Comparison of ENCODE assay signal across 16 cellular contexts in genomic region chr11:118443590-118444218, GRCh38. TPM values are rescaled to one million over a fixed set of nuclear protein-coding genes. Genes with fewer than 3 reads are reported as not detected.
A peak's percentile ranks its signal among the peaks of the same experiment; 100 is the strongest.
DNase-seq lines count a peak whose midpoint lies in the region; ATAC-seq, FAIRE-seq and TF ChIP-seq lines count a peak whose summit lies in the region.
"Had no signal": no experiment of that assay in that cellular context is flagged by ENCODE, and none has a peak within 500 bp of the region (broad histone marks: within the 10 kb centered on the region; RNA-seq: fewer than 3 reads in every experiment).

No MANE protein-coding gene starts in this region.

- peaks cover 77% of the 10 kb centered on the region for H3K4me1 ChIP-seq in CD8-positive, alpha-beta T cell (ENCODE audit: insufficient read depth, low read length)
- H3K4me1 ChIP-seq in effector memory CD4-positive, alpha-beta T cell (ENCODE audit: control insufficient read depth, insufficient read depth, low read length, poor library complexity, severe bottlenecking), result peaks cover 37% of the 10 kb centered on the region
- H3K4me1 ChIP-seq in body of pancreas, result peaks cover 56% of the 10 kb centered on the region

- no peak overlapping the region for H3K27ac ChIP-seq in CD8-positive, alpha-beta T cell (ENCODE audit: low read depth, low read length)
- H3K27ac ChIP-seq in effector memory CD4-positive, alpha-beta T cell (ENCODE audit: insufficient read depth, low read length, poor library complexity, severe bottlenecking), result peak overlapping the region; percentile 7
- H3K27ac ChIP-seq in body of pancreas, result no peak overlapping the region
- H3K27ac ChIP-seq: BLaER1 treated with 17β-estradiol and CSF1 and Interleukin-3, amounts not matched to agents 10 nM and 100 nM had no signal

- DNase-seq in CD8-positive, alpha-beta T cell, result no peak
- no peak for DNase-seq in effector memory CD4-positive, alpha-beta T cell
- DNase-seq in Kasumi-1 (lab: John Stamatoyannopoulos, UW) (no peak), COR-L47 (lab: John Stamatoyannopoulos, UW) (no peak), H54 (ENCODE audit: insufficient read length, low spot score) (no peak), body of pancreas (no peak)
- DNase-seq: H9; islet precursor cell; NCI-H1417 treated with DMSO at 0.1 percent for 48 hours; NCI-H69; stimulated activated naive CD4-positive, alpha-beta T cell had no signal

- peak overlapping the region; percentile 27 for H3K4me3 Mint-ChIP-seq in CD8-positive, alpha-beta T cell
- H3K4me3 Mint-ChIP-seq: H9 had no signal

- POLR2A ChIA-PET in CD8-positive, alpha-beta T cell (lab: Charles Lee), result interaction anchor here (1.5 kb wide), 1 partner anchor 8 kb away, joined by 11 read pairs; the partner anchor contains the start of gene KMT2A

- H3K27me3 Mint-ChIP-seq in CD8-positive, alpha-beta T cell (ENCODE audit: low read depth), result no peaks in the 10 kb centered on the region

- H3K27me3 ChIP-seq in CD8-positive, alpha-beta T cell (ENCODE audit: insufficient read depth, low read length), result no peaks in the 10 kb centered on the region
- no peaks in the 10 kb centered on the region for H3K27me3 ChIP-seq in effector memory CD4-positive, alpha-beta T cell (replicated peaks; ENCODE audit: control insufficient read depth, insufficient read depth, low read length, poor library complexity, severe bottlenecking)
- H3K27me3 ChIP-seq in body of pancreas, result no peaks in the 10 kb centered on the region
- H3K27me3 ChIP-seq: BLaER1 treated with 17β-estradiol and CSF1 and Interleukin-3, amounts not matched to agents 10 nM and 100 nM had no signal

- no peaks in the 10 kb centered on the region for H3K36me3 ChIP-seq in CD8-positive, alpha-beta T cell (ENCODE audit: insufficient read depth, low read length)
- H3K36me3 ChIP-seq in effector memory CD4-positive, alpha-beta T cell (ENCODE audit: control insufficient read depth, insufficient read depth, low read length), result peaks cover 6% of the 10 kb centered on the region
- no peaks in the 10 kb centered on the region for H3K36me3 ChIP-seq in body of pancreas (replicated peaks in 1 of 2; ENCODE audit: insufficient read depth in 1 of 2, low read depth in 2 of 2)

- ATAC-seq in CD8-positive, alpha-beta T cell, result no peak
- ATAC-seq in GM18870 (IDR thresholded peaks at IDR 0.05; ENCODE audit: unreplicated experiment), result peak; percentile 46
- peak; percentile 56 for ATAC-seq in HG03432 (IDR thresholded peaks at IDR 0.05; ENCODE audit: unreplicated experiment)
- ATAC-seq in body of pancreas, result no peak

- TF ChIP-seq POLR2A in H54 (IDR thresholded peaks at IDR 0.05; ENCODE audit: low read depth, low read length) (no peak), body of pancreas (IDR thresholded peaks at IDR 0.05) (no peak)

- CTCF ChIA-PET in CD8-positive, alpha-beta T cell (lab: Charles Lee), result interaction anchor here (0.9 to 1.3 kb wide), 3 partner anchors 8 to 153 kb away, joined by 3 to 7 read pairs (median 3); no protein-coding TSS in a partner anchor

- no peak for FAIRE-seq in H54 (lab: Jason Lieb, UNC)
- FAIRE-seq: bronchial epithelial cell, G401.6 had no signal

- intact Hi-C loops in CD8-positive, alpha-beta T cell (cut with DNase I, micrococcal nuclease), result no loop called here
- intact Hi-C loops in body of pancreas (cut with DNase I), result no loop called here

- peaks cover 65% of the 10 kb centered on the region for H3K36me3 Mint-ChIP-seq in CD8-positive, alpha-beta T cell

- H3K9me3 Mint-ChIP-seq in CD8-positive, alpha-beta T cell, result no peaks in the 10 kb centered on the region
- H3K9me3 Mint-ChIP-seq: H9 had no signal

- H3K4me3 ChIP-seq in CD8-positive, alpha-beta T cell (ENCODE audit: low read depth, low read length), result no peak overlapping the region
- no peak overlapping the region for H3K4me3 ChIP-seq in effector memory CD4-positive, alpha-beta T cell (ENCODE audit: insufficient read depth, low read depth, low read length, poor library complexity, severe bottlenecking)
- no peak overlapping the region for H3K4me3 ChIP-seq in body of pancreas
- H3K4me3 ChIP-seq: BLaER1 treated with 17β-estradiol and CSF1 and Interleukin-3, amounts not matched to agents 10 nM and 100 nM had no signal

- H3K4me1 Mint-ChIP-seq in CD8-positive, alpha-beta T cell (ENCODE audit: low read depth), result peaks cover 97% of the 10 kb centered on the region

- 65 to 76% methylated on average over 2 of the region's 2 CpGs for WGBS in body of pancreas, 2 donors

- no peaks in the 10 kb centered on the region for H3K9me3 ChIP-seq in CD8-positive, alpha-beta T cell (ENCODE audit: low read length)
- H3K9me3 ChIP-seq in effector memory CD4-positive, alpha-beta T cell (ENCODE audit: control insufficient read depth, low read length), result no peaks in the 10 kb centered on the region
- no peaks in the 10 kb centered on the region for H3K9me3 ChIP-seq in body of pancreas
- H3K9me3 ChIP-seq: BLaER1 treated with 17β-estradiol and CSF1 and Interleukin-3, amounts not matched to agents 10 nM and 100 nM had no signal

- no peak for TF ChIP-seq CTCF in CD8-positive, alpha-beta T cell (IDR thresholded peaks at IDR 0.05)
- no peak for TF ChIP-seq CTCF in body of pancreas (IDR thresholded peaks at IDR 0.05)

- H3K27ac Mint-ChIP-seq in CD8-positive, alpha-beta T cell, result peak overlapping the region; percentile 66
- H3K27ac Mint-ChIP-seq: H9 had no signal

RNA-seq across cellular contexts. Expression of gene KMT2A, which starts 7.4 kb away (rescaled TPM):
- 100 to 1,000 TPM; 127 to 136 TPM for total RNA-seq in CD8-positive, alpha-beta T cell
- 100 to 1,000 TPM in 1 of 2 donors, 10 to 100 TPM in 1; 62.6 to 209 TPM for total RNA-seq in body of pancreas

RNA-seq across cellular contexts. Expression of gene ATP5MG, which starts 42.3 kb away (rescaled TPM):
- total RNA-seq in CD8-positive, alpha-beta T cell, result 100 to 1,000 TPM; 148 to 160 TPM
- total RNA-seq in body of pancreas, result 10 to 100 TPM; 45.2 to 91.3 TPM

Comparison
In these comparisons a context has a peak if more than half of its experiments do, and no peak if none do; other contexts are left out.
1. ATAC-seq: peak in GM18870 (single experiment) and HG03432 (single experiment); none in CD8-positive, alpha-beta T cell (single experiment) and body of pancreas (single experiment).